ENCODE assay signal across 12 cellular contexts in the genomic region with DNA sequence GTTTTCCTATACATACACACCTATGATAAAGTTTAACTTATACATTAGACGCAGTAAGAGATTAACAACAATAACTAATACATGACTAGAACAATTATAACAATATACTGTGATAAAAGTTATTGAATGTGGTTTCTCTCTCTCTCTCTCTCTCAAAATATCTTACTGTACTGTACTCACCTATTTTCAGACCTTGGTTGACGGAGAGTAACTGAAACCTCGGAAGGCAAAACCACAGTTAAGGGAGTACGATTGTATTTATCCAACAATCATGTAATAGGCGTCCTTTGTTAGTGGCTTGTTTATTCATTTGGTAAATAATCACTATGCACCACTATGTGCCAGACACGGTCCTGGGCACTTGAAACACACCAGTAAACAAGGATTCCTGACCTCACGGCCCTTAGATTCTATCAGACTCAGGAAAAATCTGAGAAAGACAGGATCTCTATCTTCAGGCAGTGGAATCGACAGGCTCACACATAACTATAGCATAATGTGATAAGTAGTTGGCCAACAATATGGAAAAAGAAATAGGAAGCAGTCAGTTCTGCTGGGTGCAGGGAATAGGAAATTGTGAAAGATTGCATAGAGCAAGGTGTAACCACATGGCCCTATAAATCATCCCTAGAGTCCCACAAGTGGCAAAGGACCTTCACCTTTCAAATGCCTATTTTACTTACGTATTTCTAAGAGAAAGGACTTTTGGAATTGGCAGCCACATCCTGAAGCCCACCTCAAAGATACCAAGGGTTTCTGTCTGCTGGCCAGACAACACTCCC. TPM values are rescaled to one million over a fixed set of nuclear protein-coding genes. Genes with fewer than 3 reads are reported as not detected.
DNase-seq lines count a peak whose midpoint lies in the region; ATAC-seq and TF ChIP-seq lines count a peak whose summit lies in the region.
"Had no signal": no experiment of that assay in that cellular context is flagged by ENCODE, and none has a peak within 500 bp of the region (broad histone marks: within the 10 kb centered on the region; RNA-seq: fewer than 3 reads in every experiment).

No MANE protein-coding gene starts in this region.

- H3K4me3 ChIP-seq in mucosa of descending colon (no peak overlapping the region), transverse colon (no peak overlapping the region)
- H3K4me3 ChIP-seq: breast epithelium had no signal

- H3K4me3 Mint-ChIP-seq in natural killer cell treated with Interleukin-12 subunit alpha and Interleukin-12 subunit beta and Interleukin-15 and Interleukin-18, amount 100 ng/mL, for 72 hours = peak overlapping the region; percentile 45
- no peak overlapping the region for H3K4me3 Mint-ChIP-seq in natural killer cell
- H3K4me3 Mint-ChIP-seq: immature natural killer cell had no signal

- H3K4me1 ChIP-seq in mucosa of descending colon (ENCODE audit: low read depth) (peaks cover 10% of the 10 kb centered on the region), transverse colon (peaks cover 3 to 19% (median 14%) of the 10 kb centered on the region in 4 donors)
- H3K4me1 ChIP-seq: breast epithelium had no signal

- no peak for TF ChIP-seq CTCF in natural killer cell (IDR thresholded peaks at IDR 0.05)
- TF ChIP-seq CTCF in mucosa of descending colon (IDR thresholded peaks at IDR 0.05) = no peak
- no peak for TF ChIP-seq CTCF in transverse colon (IDR thresholded peaks at IDR 0.05)

- peaks cover 3% of the 10 kb centered on the region for H3K9me3 Mint-ChIP-seq in natural killer cell treated with Interleukin-12 subunit alpha and Interleukin-12 subunit beta and Interleukin-15 and Interleukin-18, amount 100 ng/mL, for 72 hours
- no peaks in the 10 kb centered on the region for H3K9me3 Mint-ChIP-seq in natural killer cell

- in situ Hi-C loops in transverse colon (cut with MboI; ENCODE audit: low pct_ligation_motif_present in 1 of 4, low pct_unique_long_range_greater_than_20kb in 1 of 4, low sequenced_read_pairs in 3 of 4) = no loop called here

- no peaks in the 10 kb centered on the region for H3K27me3 ChIP-seq in transverse colon
- H3K27me3 ChIP-seq: breast epithelium had no signal

- H3K27ac Mint-ChIP-seq in natural killer cell treated with Interleukin-12 subunit alpha and Interleukin-12 subunit beta and Interleukin-15 and Interleukin-18, amount 100 ng/mL, for 72 hours = peak overlapping the region; percentile 7 to 53
- peak overlapping the region in 1 of 2 donors; percentile 10 for H3K27ac Mint-ChIP-seq in natural killer cell

- peaks cover 29 to 36% of the 10 kb centered on the region in 2 donors for H3K4me1 Mint-ChIP-seq in natural killer cell treated with Interleukin-12 subunit alpha and Interleukin-12 subunit beta and Interleukin-15 and Interleukin-18, amount 100 ng/mL, for 72 hours (ENCODE audit: low read depth in 2 of 2)
- peaks cover 10 to 14% of the 10 kb centered on the region in 2 donors for H3K4me1 Mint-ChIP-seq in natural killer cell

- peak overlapping the region in 2 of 4 donors; percentile 16 to 19 for H3K27ac ChIP-seq in transverse colon

- H3K36me3 Mint-ChIP-seq in natural killer cell treated with Interleukin-12 subunit alpha and Interleukin-12 subunit beta and Interleukin-15 and Interleukin-18, amount 100 ng/mL, for 72 hours = no peaks in the 10 kb centered on the region
- H3K36me3 Mint-ChIP-seq in natural killer cell = peaks cover 18% of the 10 kb centered on the region

- WGBS in transverse colon (ENCODE audit: low coverage in 1 of 2), 2 donors = 64 to 65% methylated on average over 8 to 9 of the region's 9 CpGs

- intact Hi-C loops in natural killer cell (cut with micrococcal nuclease) = no loop called here
- intact Hi-C loops in mucosa of descending colon (cut with DNase I, micrococcal nuclease) = no loop called here
- intact Hi-C loops in transverse colon (cut with DNase I; ENCODE audit: low total_unique reads) = no loop called here

- H3K36me3 ChIP-seq in mucosa of descending colon (ENCODE audit: low read depth) = no peaks in the 10 kb centered on the region
- no peaks in the 10 kb centered on the region for H3K36me3 ChIP-seq in transverse colon
- H3K36me3 ChIP-seq: breast epithelium had no signal

- no peak for TF ChIP-seq POLR2A in transverse colon (IDR thresholded peaks at IDR 0.05)

- peaks cover 0 to 2% of the 10 kb centered on the region in 2 donors for H3K27me3 Mint-ChIP-seq in natural killer cell treated with Interleukin-12 subunit alpha and Interleukin-12 subunit beta and Interleukin-15 and Interleukin-18, amount 100 ng/mL, for 72 hours
- peaks cover 11 to 14% of the 10 kb centered on the region in 2 donors for H3K27me3 Mint-ChIP-seq in natural killer cell (ENCODE audit: low read depth in 2 of 2)

- DNase-seq in natural killer cell treated with Interleukin-12 subunit alpha and Interleukin-12 subunit beta and Interleukin-15 and Interleukin-18, amount 100 ng/mL, for 72 hours (ENCODE audit: low spot score) = no peak
- no peak for DNase-seq in natural killer cell
- peak; percentile 29 for DNase-seq in SW480 (ENCODE audit: low spot score)
- DNase-seq in mucosa of descending colon = no peak
- DNase-seq in transverse colon = no peak
- no peak for DNase-seq in H4 (ENCODE audit: low spot score)
- no peak for DNase-seq in GM19238 (ENCODE audit: insufficient read length, low spot score)
- DNase-seq: immature natural killer cell, nucleus accumbens, substantia nigra had no signal

- ATAC-seq in natural killer cell treated with Interleukin-12 subunit alpha and Interleukin-12 subunit beta and Interleukin-15 and Interleukin-18, amount 100 ng/mL, for 72 hours = no peak
- ATAC-seq in natural killer cell = no peak
- peak; percentile 43 for ATAC-seq in mucosa of descending colon
- ATAC-seq in HG03378 (IDR thresholded peaks at IDR 0.05; ENCODE audit: unreplicated experiment) = no peak

- TF ChIP-seq EP300 in transverse colon (IDR thresholded peaks at IDR 0.05; ENCODE audit: low read depth) = no peak

- no peaks in the 10 kb centered on the region for H3K9me3 ChIP-seq in mucosa of descending colon
- H3K9me3 ChIP-seq in transverse colon = no peaks in the 10 kb centered on the region
- H3K9me3 ChIP-seq: breast epithelium had no signal

RNA-seq across cellular contexts. Expression of a gene that starts 12.0 kb away (rescaled TPM):
- total RNA-seq in natural killer cell treated with Interleukin-12 subunit alpha and Interleukin-12 subunit beta and Interleukin-15 and Interleukin-18, amount 100 ng/mL, for 72 hours = 100 to 1,000 TPM; 521 to 738 TPM
- total RNA-seq in natural killer cell (100 to 1,000 TPM; 532 to 684 (median 589) TPM), mucosa of descending colon (10 to 100 TPM; 36.5 to 41.2 (median 38.6) TPM), transverse colon (10 to 100 TPM; 23.6 to 56.7 (median 29.2) TPM)
- 23.2 and 27.7 TPM in 2 replicates for total RNA-seq in H4 (2014; rRNA removed; shearing (Covaris generic))

Comparison
In these comparisons a context has a peak if more than half of its experiments do, and no peak if none do; other contexts are left out.
1. RNA of a gene that starts 12.0 kb away (total RNA-seq): 521 to 738 TPM in natural killer cell treated with Interleukin-12 subunit alpha and Interleukin-12 subunit beta and Interleukin-15 and Interleukin-18, amount 100 ng/mL, for 72 hours and 532 to 684 TPM in natural killer cell; 36.5 to 41.2 TPM in mucosa of descending colon, 23.6 to 56.7 TPM in transverse colon and 23.2 to 27.7 TPM in H4; every median in the first group is over 4 times any median in the second.